ENCODE assay signal across 8 cellular contexts in the genomic region with DNA sequence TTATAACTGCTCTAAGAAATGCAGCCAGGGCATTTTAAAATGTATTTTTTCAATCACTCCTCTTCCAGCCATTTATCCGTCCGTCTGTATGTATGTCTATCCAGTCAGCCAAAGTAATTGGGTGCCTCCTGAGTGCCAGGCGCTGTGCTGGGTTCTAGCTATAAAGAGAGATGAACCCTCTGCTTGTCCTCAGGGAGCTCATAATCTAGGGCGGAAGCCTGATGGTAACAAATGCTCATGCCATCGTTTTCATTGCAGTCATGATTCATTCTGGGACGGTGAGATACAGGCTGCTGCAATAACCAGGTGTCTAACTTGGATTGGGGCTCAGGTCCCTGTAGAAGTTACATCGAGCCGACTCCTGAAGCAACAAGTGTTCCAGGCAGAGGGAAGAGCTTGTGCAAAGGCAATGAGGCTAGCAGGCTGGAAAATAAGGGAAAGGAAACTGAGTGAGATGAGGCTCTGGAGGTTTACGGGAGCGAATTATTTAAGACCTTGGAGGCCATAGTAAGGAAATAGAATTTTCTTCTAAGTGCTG. TPM values are rescaled to one million over a fixed set of nuclear protein-coding genes. Genes with fewer than 3 reads are reported as not detected.
DNase-seq lines count a peak whose midpoint lies in the region; ATAC-seq and TF ChIP-seq lines count a peak whose summit lies in the region.

No MANE protein-coding gene starts in this region.

- H2AFZ ChIP-seq in Karpas-422 (ENCODE audit: low read length), result peak overlapping the region; percentile 71

- H3K9me3 ChIP-seq in Karpas-422 (ENCODE audit: low read length), result no peaks in the 10 kb centered on the region

- no peaks in the 10 kb centered on the region for H3K79me2 ChIP-seq in Karpas-422 (ENCODE audit: low read length)

- peak overlapping the region; percentile 54 for H3K4me3 ChIP-seq in Karpas-422 (ENCODE audit: low read length)

- ATAC-seq in HG02588 (IDR thresholded peaks at IDR 0.05; ENCODE audit: unreplicated experiment), result no peak

- DNase-seq in CD1c-positive myeloid dendritic cell (ENCODE audit: extremely low spot score) (peak; percentile 24), Karpas-422 (no peak), nephron progenitor cell (no peak), NCI-H1436 (lab: John Stamatoyannopoulos, UW) (no peak), NAMALWA (ENCODE audit: low spot score) (no peak), NCI-H748 (lab: John Stamatoyannopoulos, UW; ENCODE audit: unreplicated experiment) (no peak)

- no peaks in the 10 kb centered on the region for H3K9me2 ChIP-seq in Karpas-422 (replicated peaks; ENCODE audit: insufficient read depth, low read length)

- H3K4me3 Mint-ChIP-seq in dendritic cell treated with granulocyte-macrophage colony-stimulating factor and Interleukin-4, amounts not matched to agents 40 ng/mL and 50 ng/mL, for 4 days, result peak overlapping the region; percentile 72
- H3K4me3 Mint-ChIP-seq in nephron progenitor cell, result peak overlapping the region; percentile 82

- H3K4me1 ChIP-seq in Karpas-422 (ENCODE audit: low read length), result peaks cover 30% of the 10 kb centered on the region

- intact Hi-C loops in dendritic cell treated with granulocyte-macrophage colony-stimulating factor and Interleukin-4, amounts not matched to agents 40 ng/mL and 50 ng/mL, for 4 days (cut with micrococcal nuclease), result loop anchor here (10.0 kb wide), 1 partner anchor 256 kb away; no protein-coding TSS in a partner anchor

- H3K27ac ChIP-seq in Karpas-422 (ENCODE audit: low read length), result peak overlapping the region; percentile 3; the same call in 1 of the 2 replicates

- H3K9ac ChIP-seq in Karpas-422 (ENCODE audit: low read length), result peak overlapping the region; percentile 48

- TF ChIP-seq CTCF in nephron progenitor cell (IDR thresholded peaks at IDR 0.05), result no peak

- H3K4me2 ChIP-seq in Karpas-422 (ENCODE audit: low read depth, low read length, poor library complexity, severe bottlenecking), result peak overlapping the region; percentile 72

- no peaks in the 10 kb centered on the region for H3K36me3 Mint-ChIP-seq in dendritic cell treated with granulocyte-macrophage colony-stimulating factor and Interleukin-4, amounts not matched to agents 40 ng/mL and 50 ng/mL, for 4 days (ENCODE audit: low read depth)
- no peaks in the 10 kb centered on the region for H3K36me3 Mint-ChIP-seq in nephron progenitor cell (ENCODE audit: low read depth)

- peak overlapping the region; percentile 95 for H3K27ac Mint-ChIP-seq in dendritic cell treated with granulocyte-macrophage colony-stimulating factor and Interleukin-4, amounts not matched to agents 40 ng/mL and 50 ng/mL, for 4 days
- H3K27ac Mint-ChIP-seq in nephron progenitor cell, result peak overlapping the region; percentile 47

- H3K36me3 ChIP-seq in Karpas-422 (ENCODE audit: insufficient read depth, low read length), result no peaks in the 10 kb centered on the region

- H4K20me1 ChIP-seq in Karpas-422 (ENCODE audit: insufficient read depth, low read depth, low read length), result no peaks in the 10 kb centered on the region

- no peaks in the 10 kb centered on the region for H3K27me3 ChIP-seq in Karpas-422 (ENCODE audit: low read length)

- H3K4me1 Mint-ChIP-seq in dendritic cell treated with granulocyte-macrophage colony-stimulating factor and Interleukin-4, amounts not matched to agents 40 ng/mL and 50 ng/mL, for 4 days (ENCODE audit: low read depth), result peaks cover 73% of the 10 kb centered on the region
- peaks cover 56% of the 10 kb centered on the region for H3K4me1 Mint-ChIP-seq in nephron progenitor cell

- H3K9me3 Mint-ChIP-seq in dendritic cell treated with granulocyte-macrophage colony-stimulating factor and Interleukin-4, amounts not matched to agents 40 ng/mL and 50 ng/mL, for 4 days, result no peaks in the 10 kb centered on the region
- no peaks in the 10 kb centered on the region for H3K9me3 Mint-ChIP-seq in nephron progenitor cell

- H3K27me3 Mint-ChIP-seq in dendritic cell treated with granulocyte-macrophage colony-stimulating factor and Interleukin-4, amounts not matched to agents 40 ng/mL and 50 ng/mL, for 4 days, result no peaks in the 10 kb centered on the region
- H3K27me3 Mint-ChIP-seq in nephron progenitor cell (ENCODE audit: low read depth, poor library complexity), result peaks cover 3% of the 10 kb centered on the region

RNA-seq across cellular contexts. Expression of gene IFI6, which starts 11.6 kb away (rescaled TPM):
- 67.3 and 88.2 TPM in 2 replicates for total RNA-seq in Karpas-422 (2014; rRNA removed; shearing (Covaris generic); ENCODE audit: low replicate concordance)

RNA-seq across cellular contexts. Expression of gene FGR, which starts 25.4 kb away (rescaled TPM):
- total RNA-seq in Karpas-422 (2014; rRNA removed; shearing (Covaris generic); ENCODE audit: low replicate concordance), result 3.0 and 5.6 TPM in 2 replicates

RNA-seq across cellular contexts. Expression of gene AHDC1, which starts 56.4 kb away (rescaled TPM):
- total RNA-seq in Karpas-422 (2014; rRNA removed; shearing (Covaris generic); ENCODE audit: low replicate concordance), result 2.1 and 2.2 TPM in 2 replicates
